ENCODE assay signal across 12 cellular contexts in the genomic region with DNA sequence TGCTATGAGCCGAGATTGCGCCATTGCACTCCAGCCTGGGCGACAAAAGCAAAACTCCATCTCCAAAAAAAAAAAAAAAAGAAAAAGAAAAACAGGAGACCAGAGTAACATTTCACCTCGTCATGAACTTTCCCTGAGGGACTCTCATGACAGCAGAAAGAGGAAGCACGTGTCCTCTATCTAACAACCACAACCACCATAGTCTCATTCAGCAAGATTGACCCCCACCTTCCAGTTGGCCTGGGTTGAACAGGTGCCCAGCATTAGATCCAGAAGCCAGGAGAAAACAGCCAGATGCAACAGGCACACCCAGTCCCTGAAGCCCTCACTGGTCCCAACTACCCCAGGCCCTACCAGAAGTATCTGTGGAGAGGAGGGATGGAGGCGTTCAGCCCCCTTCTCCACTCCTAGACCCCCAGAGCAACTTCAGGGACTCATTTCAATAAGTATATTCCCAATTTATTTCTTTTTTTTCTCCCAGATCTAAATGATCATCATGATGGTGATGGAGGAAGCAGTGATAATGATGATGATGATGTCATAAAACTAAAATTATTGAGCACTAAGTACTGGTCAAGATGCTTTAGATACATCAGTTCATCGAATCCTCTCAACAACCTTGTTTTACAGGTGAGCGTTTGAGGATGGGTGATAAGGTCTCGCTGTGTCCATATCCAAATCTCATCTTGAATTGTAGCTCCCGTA.
A peak's percentile ranks its signal among the peaks of the same experiment; 100 is the strongest.
DNase-seq lines count a peak whose midpoint lies in the region; ATAC-seq and TF ChIP-seq lines count a peak whose summit lies in the region.
"Had no signal": no experiment of that assay in that cellular context is flagged by ENCODE, and none has a peak within 500 bp of the region (broad histone marks: within the 10 kb centered on the region; RNA-seq: fewer than 3 reads in every experiment).

No MANE protein-coding gene starts in this region.

- no peaks in the 10 kb centered on the region for H3F3A ChIP-seq in SK-N-SH (replicated peaks; ENCODE audit: insufficient read depth)

- H3K9me2 ChIP-seq in SK-N-SH = no peaks in the 10 kb centered on the region

- no peaks in the 10 kb centered on the region for H4K20me1 ChIP-seq in SK-N-SH (ENCODE audit: insufficient read depth)

- no peak overlapping the region for H3K4me2 ChIP-seq in SK-N-SH

- peaks cover 0 to 5% (median 3%) of the 10 kb centered on the region in 3 donors for H3K9me3 Mint-ChIP-seq in T-cell
- H3K9me3 Mint-ChIP-seq in naive thymus-derived CD8-positive, alpha-beta T cell = peaks cover 0 to 6% (median 0%) of the 10 kb centered on the region in 9 donors
- no peaks in the 10 kb centered on the region for H3K9me3 Mint-ChIP-seq in progenitor cell of endocrine pancreas (ENCODE audit: low read depth)

- CTCF ChIA-PET in T-cell (lab: Charles Lee) (no interaction called here), SK-N-SH (lab: Yijun Ruan, JAX) (no interaction called here)

- peaks cover 78 to 88% (median 88%) of the 10 kb centered on the region in 3 donors for H3K4me1 Mint-ChIP-seq in T-cell
- peaks cover 44 to 95% (median 87%) of the 10 kb centered on the region in 4 donors for H3K4me1 Mint-ChIP-seq in naive thymus-derived CD8-positive, alpha-beta T cell
- H3K4me1 Mint-ChIP-seq in progenitor cell of endocrine pancreas (ENCODE audit: low read depth) = no peaks in the 10 kb centered on the region

- H3K27ac Mint-ChIP-seq in T-cell = peak overlapping the region; percentile 97 to 99
- H3K27ac Mint-ChIP-seq in naive thymus-derived CD8-positive, alpha-beta T cell = peak overlapping the region; percentile 97 to 99 (median 98)
- no peak overlapping the region for H3K27ac Mint-ChIP-seq in progenitor cell of endocrine pancreas

- H3K36me3 Mint-ChIP-seq in T-cell (no peaks in the 10 kb centered on the region), progenitor cell of endocrine pancreas (ENCODE audit: insufficient read depth) (no peaks in the 10 kb centered on the region)
- peaks cover 0 to 7% (median 0%) of the 10 kb centered on the region in 3 donors for H3K36me3 Mint-ChIP-seq in naive thymus-derived CD8-positive, alpha-beta T cell

- TF ChIP-seq EP300 in SK-N-SH (IDR thresholded peaks at IDR 0.05; ENCODE audit: borderline replicate concordance in 1 of 2, low read depth in 1 of 2, low read length in 1 of 2) = no peak

- no peak overlapping the region for H3K4me3 ChIP-seq in SK-N-SH (ENCODE audit: low read depth in 2 of 2, low read length in 1 of 2)
- H3K4me3 ChIP-seq: cardiac muscle cell had no signal

- no peak for TF ChIP-seq RAD21 in SK-N-SH (IDR thresholded peaks at IDR 0.05; ENCODE audit: low read length)

- H3K4me3 Mint-ChIP-seq in T-cell = peak overlapping the region in 1 of 3 donors; percentile 88
- H3K4me3 Mint-ChIP-seq in naive thymus-derived CD8-positive, alpha-beta T cell = peak overlapping the region in 9 of 10 donors; percentile 62 to 83 (median 71)
- no peak overlapping the region for H3K4me3 Mint-ChIP-seq in progenitor cell of endocrine pancreas (ENCODE audit: low read depth)

- H3K9ac ChIP-seq in SK-N-SH = no peak overlapping the region

- peak; percentile 37 for ATAC-seq in GM18517 (IDR thresholded peaks at IDR 0.05; ENCODE audit: unreplicated experiment)
- ATAC-seq in HG02870 (IDR thresholded peaks at IDR 0.05; ENCODE audit: unreplicated experiment) = peak; percentile 41
- no peak for ATAC-seq in T-cell (replicated peaks in 1 of 4)
- no peak for ATAC-seq in naive thymus-derived CD8-positive, alpha-beta T cell

- POLR2A ChIA-PET in T-cell (lab: Charles Lee) = interaction anchor here in 1 of 2 donors (0.6 kb wide), 1 partner anchor 39 kb away, joined by 6 read pairs; no protein-coding TSS in a partner anchor
- POLR2A ChIA-PET in naive thymus-derived CD8-positive, alpha-beta T cell (lab: Charles Lee) = interaction anchor here (1.7 to 6.6 kb wide), 6 partner anchors 12 to 102 kb away, joined by 4 to 81 read pairs (median 12); no protein-coding TSS in a partner anchor
- POLR2A ChIA-PET in SK-N-SH (lab: Yijun Ruan, JAX) = no interaction called here

- no peak overlapping the region for H2AFZ ChIP-seq in SK-N-SH (ENCODE audit: low read depth)

- H3K27me3 ChIP-seq in SK-N-SH (ENCODE audit: insufficient read depth) = no peaks in the 10 kb centered on the region
- H3K27me3 ChIP-seq: cardiac muscle cell had no signal

- no peaks in the 10 kb centered on the region for H3K9me3 ChIP-seq in SK-N-SH

- H3K27me3 Mint-ChIP-seq in T-cell (no peaks in the 10 kb centered on the region), progenitor cell of endocrine pancreas (peaks cover 18% of the 10 kb centered on the region)
- H3K27me3 Mint-ChIP-seq in naive thymus-derived CD8-positive, alpha-beta T cell = no peaks in the 10 kb centered on the region

- H3K79me2 ChIP-seq in SK-N-SH (ENCODE audit: insufficient read depth) = no peaks in the 10 kb centered on the region

- H3K4me1 ChIP-seq in SK-N-SH (ENCODE audit: control insufficient read depth in 1 of 2, insufficient read depth in 2 of 2, low read depth in 1 of 2, low read length in 1 of 2) = peaks cover 0 to 13% of the 10 kb centered on the region in 2 experiments; a peak in 1 of 4 replicates

- WGBS in SK-N-SH (ENCODE audit: low lambda C conversion rate) = 65% methylated on average over 10 of the region's 10 CpGs

- no peak overlapping the region for H3K27ac ChIP-seq in SK-N-SH (ENCODE audit: low read depth in 2 of 2, low read length in 1 of 2)
- H3K27ac ChIP-seq: cardiac muscle cell had no signal

- TF ChIP-seq CTCF in SK-N-SH (IDR thresholded peaks at IDR 0.05) (no peak), progenitor cell of endocrine pancreas (IDR thresholded peaks at IDR 0.05; ENCODE audit: unreplicated experiment) (no peak)

- DNase-seq in T-cell = peak in 1 of 34 experiments; percentile 13
- DNase-seq in naive thymus-derived CD8-positive, alpha-beta T cell = no peak
- DNase-seq in SK-N-SH = no peak
- no peak for DNase-seq in SW 1271 (lab: John Stamatoyannopoulos, UW)
- no peak for DNase-seq in progenitor cell of endocrine pancreas (ENCODE audit: low spot score, unreplicated experiment)
- DNase-seq: activated CD4-positive, alpha-beta T cell treated with anti-CD3 and anti-CD28 coated beads for 1 hour; GOT3; mesenchymal stem cell; NCI-H774 had no signal

- H3K36me3 ChIP-seq in SK-N-SH (replicated peaks in 1 of 2; ENCODE audit: control insufficient read depth in 1 of 2, insufficient read depth in 2 of 2, low read length in 1 of 2) = no peaks in the 10 kb centered on the region
- H3K36me3 ChIP-seq: cardiac muscle cell had no signal

TF ChIP-seq in SK-N-SH, 30 proteins besides CTCF, POLR2A, EP300 and RAD21:
- TF ChIP-seq MEF2A (IDR thresholded peaks at IDR 0.05; ENCODE audit: borderline replicate concordance, low read depth) = no peak

Comparison
In these comparisons a context has a peak if more than half of its experiments do, and no peak if none do; other contexts are left out.
1. ATAC-seq: peak in GM18517 (single experiment) and HG02870 (single experiment); none in T-cell (0 of 4) and naive thymus-derived CD8-positive, alpha-beta T cell (0 of 2).